1 cellular context compared by ENCODE assay signal in genomic region chr19:56088454-56089215, GRCh38.
TF ChIP-seq lines count a peak whose summit lies in the region.

No MANE protein-coding gene starts in this region.

TF ChIP-seq in SK-N-SH treated with all-trans-retinoic acid at 6 μM for 48 hours, 23 proteins besides CTCF, POLR2A, EP300 and RAD21 (continued from another document):
- no peak for TF ChIP-seq PATZ1 (CRISPR knock-in tag; IDR thresholded peaks at IDR 0.05; ENCODE audit: borderline replicate concordance)
